28 cellular contexts compared by ENCODE assay signal in genomic region chr10:113272511-113272910, GRCh38.
DNase-seq lines count a peak whose midpoint lies in the region; ATAC-seq and TF ChIP-seq lines count a peak whose summit lies in the region.
"Had no signal": no experiment of that assay in that cellular context is flagged by ENCODE, and none has a peak within 500 bp of the region (broad histone marks: within the 10 kb centered on the region; RNA-seq: fewer than 3 reads in every experiment).

No MANE protein-coding gene starts in this region.

- H3K4me2 ChIP-seq in mesenchymal stem cell (ENCODE audit: low read length, poor library complexity, severe bottlenecking): no peak overlapping the region
- no peak overlapping the region for H3K4me2 ChIP-seq in H9 (ENCODE audit: insufficient read depth, insufficient read length, low read length)
- H3K4me2 ChIP-seq: A549 had no signal

- no peak overlapping the region for H3K4ac ChIP-seq in mesenchymal stem cell (ENCODE audit: low read depth in 1 of 2, low read length in 2 of 2)
- no peak overlapping the region for H3K4ac ChIP-seq in H9 (ENCODE audit: low read depth, low read length)

- no peak for TF ChIP-seq CTCF in CD14-positive monocyte (IDR thresholded peaks at IDR 0.05)
- TF ChIP-seq CTCF in esophagus squamous epithelium (IDR thresholded peaks at IDR 0.05): no peak
- TF ChIP-seq CTCF in H9 (conservative IDR thresholded peaks at IDR 0.05): no peak

- no peak overlapping the region for H2BK20ac ChIP-seq in H9 (ENCODE audit: low read depth, low read length, poor library complexity, severe bottlenecking)

- H3K4me3 Mint-ChIP-seq in CD14-positive monocyte: peak overlapping the region; percentile 67 to 89
- no peak overlapping the region for H3K4me3 Mint-ChIP-seq in H9
- H3K4me3 Mint-ChIP-seq: activated naive CD8-positive, alpha-beta T cell treated with anti-CD3 and anti-CD28 coated beads for 36 hours; activated T-cell treated with anti-CD3 and anti-CD28 coated beads, Interleukin-2, amount 50 U/mL, for 24 hours; CD8-positive, alpha-beta T cell; endodermal cell; natural killer cell; T-helper 1 cell treated with Interleukin-12 subunit alpha and Interleukin-12 subunit beta and Interleukin-4 antibody, amounts not matched to agents 30 μg/mL and 1 μg/mL, for 36 hours had no signal

- DNase-seq in CD14-positive monocyte (ENCODE audit: low spot score) (no peak), esophagus squamous epithelium (lab: John Stamatoyannopoulos, UW) (no peak), mesenchymal stem cell (no peak), H9 (no peak), NCI-H510A (lab: John Stamatoyannopoulos, UW) (no peak)
- DNase-seq in activated CD4-positive, alpha-beta T cell treated with anti-CD3 and anti-CD28 coated beads for 48 hours: no peak
- DNase-seq: activated CD4-positive, CD25-positive, alpha-beta regulatory T cell; activated effector memory CD4-positive, alpha-beta T cell treated with anti-CD3 and anti-CD28 coated beads, Interleukin-2, amount 50 U/mL, for 16 hours; activated naive CD8-positive, alpha-beta T cell treated with anti-CD3 and anti-CD28 coated beads for 36 hours; activated T-cell treated with anti-CD3 and anti-CD28 coated beads, Interleukin-2, amount 50 U/mL, for 24 hours; CD8-positive, alpha-beta T cell; endodermal cell; foreskin melanocyte; mucosa of descending colon; natural killer cell; NCI-H1048; NCI-H1694 treated with DMSO at 0.1 percent for 48 hours; NCI-H524; NK-92 treated with Interleukin-12 subunit alpha and Interleukin-12 subunit beta, amount 100 ng/mL, for 24 hours; PC-3; stimulated activated CD4-positive, alpha-beta T cell treated with anti-CD3 and anti-CD28 coated beads, Interleukin-2, amount 100 ng/mL, for 48 hours had no signal

- H3K4me1 Mint-ChIP-seq in CD14-positive monocyte (peaks cover 53% of the 10 kb centered on the region), H9 (peaks cover 17% of the 10 kb centered on the region in 2 experiments)
- H3K4me1 Mint-ChIP-seq: activated naive CD8-positive, alpha-beta T cell treated with anti-CD3 and anti-CD28 coated beads for 36 hours had no signal

- no peak overlapping the region for H2BK120ac ChIP-seq in mesenchymal stem cell (ENCODE audit: low read depth, low read length)
- no peak overlapping the region for H2BK120ac ChIP-seq in H9 (ENCODE audit: low read depth, low read length, poor library complexity, severe bottlenecking)

- H3K9ac ChIP-seq in mesenchymal stem cell (ENCODE audit: low read length) (peak overlapping the region; percentile 71), stomach smooth muscle (ENCODE audit: low read length in 2 of 2) (no peak overlapping the region), H9 (ENCODE audit: extremely low read depth, insufficient read length, low read length) (no peak overlapping the region)
- H3K9ac ChIP-seq: parathyroid adenoma had no signal

- H3K9me3 Mint-ChIP-seq in CD14-positive monocyte (peaks cover 9 to 27% (median 18%) of the 10 kb centered on the region in 7 donors), H9 (peaks cover 8 to 15% of the 10 kb centered on the region in 2 experiments)

- H3K36me3 Mint-ChIP-seq in CD14-positive monocyte (peaks cover 10 to 12% of the 10 kb centered on the region in 2 donors), H9 (ENCODE audit: insufficient read depth in 1 of 3, low read depth in 3 of 3) (peaks cover 0 to 11% (median 3%) of the 10 kb centered on the region in 3 experiments; a peak in 6 of 7 replicates)
- H3K36me3 Mint-ChIP-seq: CD8-positive, alpha-beta T cell had no signal

- H3K23me2 ChIP-seq in H9 (ENCODE audit: insufficient read length, low read depth, low read length, poor library complexity, severe bottlenecking): no peaks in the 10 kb centered on the region

- H3K27ac Mint-ChIP-seq in CD14-positive monocyte (peak overlapping the region; percentile 89 to 96 (median 93)), H9 (no peak overlapping the region; a peak in 1 of 7 replicates)
- H3K27ac Mint-ChIP-seq: activated naive CD8-positive, alpha-beta T cell treated with anti-CD3 and anti-CD28 coated beads for 36 hours; activated T-cell treated with anti-CD3 and anti-CD28 coated beads, Interleukin-2, amount 50 U/mL, for 24 hours; CD8-positive, alpha-beta T cell; endodermal cell; natural killer cell; T-helper 1 cell treated with Interleukin-12 subunit alpha and Interleukin-12 subunit beta and Interleukin-4 antibody, amounts not matched to agents 30 μg/mL and 1 μg/mL, for 36 hours had no signal

- no peaks in the 10 kb centered on the region for H3K27me3 ChIP-seq in esophagus squamous epithelium
- H3K27me3 ChIP-seq in mesenchymal stem cell (ENCODE audit: control insufficient read depth in 1 of 2, insufficient read depth in 1 of 2, low read length in 2 of 2): no peaks in the 10 kb centered on the region
- no peaks in the 10 kb centered on the region for H3K27me3 ChIP-seq in stomach smooth muscle (ENCODE audit: control insufficient read depth in 1 of 2, insufficient read depth in 2 of 2, low read length in 2 of 2)
- H3K27me3 ChIP-seq in H9 (ENCODE audit: insufficient read depth, low read length): no peaks in the 10 kb centered on the region

- H2AK5ac ChIP-seq in mesenchymal stem cell (ENCODE audit: low read length, severe bottlenecking): peak overlapping the region; percentile 18
- H2AK5ac ChIP-seq in H9 (ENCODE audit: insufficient read length, low read length): no peak overlapping the region

- H3K18ac ChIP-seq in mesenchymal stem cell (ENCODE audit: low read depth in 1 of 2, low read length in 2 of 2) (no peak overlapping the region), H9 (ENCODE audit: insufficient read length, low read depth, low read length) (no peak overlapping the region)

- no peak overlapping the region for H3K4me3 ChIP-seq in esophagus squamous epithelium
- H3K4me3 ChIP-seq in mesenchymal stem cell (ENCODE audit: insufficient read depth in 1 of 2, low read depth in 1 of 2, low read length in 2 of 2): no peak overlapping the region
- no peak overlapping the region for H3K4me3 ChIP-seq in stomach smooth muscle (ENCODE audit: low read length in 2 of 2)
- H3K4me3 ChIP-seq: A549, lung, mucosa of descending colon had no signal

- H2BK15ac ChIP-seq in mesenchymal stem cell (ENCODE audit: low read depth, poor library complexity, severe bottlenecking) (no peak overlapping the region), H9 (ENCODE audit: low read depth, low read length) (no peak overlapping the region)

- H3K79me1 ChIP-seq in mesenchymal stem cell (replicated peaks; ENCODE audit: low read length, poor library complexity, severe bottlenecking): no peaks in the 10 kb centered on the region
- no peaks in the 10 kb centered on the region for H3K79me1 ChIP-seq in H9 (ENCODE audit: insufficient read depth, low read depth, low read length, poor library complexity, severe bottlenecking)

- no peak overlapping the region for H3K56ac ChIP-seq in H9 (ENCODE audit: insufficient read length, low read depth, low read length)

- no peak overlapping the region for H3T11ph ChIP-seq in H9 (ENCODE audit: low read length)

- peaks cover 0 to 35% (median 11%) of the 10 kb centered on the region in 3 donors for H3K4me1 ChIP-seq in esophagus squamous epithelium
- H3K4me1 ChIP-seq in mesenchymal stem cell (ENCODE audit: control insufficient read depth, insufficient read depth, low read depth, low read length): peaks cover 16% of the 10 kb centered on the region
- peaks cover 17% of the 10 kb centered on the region for H3K4me1 ChIP-seq in stomach smooth muscle (ENCODE audit: control insufficient read depth, insufficient read depth, low read length)
- H3K4me1 ChIP-seq in H9 (ENCODE audit: insufficient read depth, low read length): no peaks in the 10 kb centered on the region
- H3K4me1 ChIP-seq: A549, parathyroid adenoma had no signal

- H4K20me1 ChIP-seq in H9 (ENCODE audit: control insufficient read depth, insufficient read depth, insufficient read length): no peaks in the 10 kb centered on the region

- H4K91ac ChIP-seq in mesenchymal stem cell (ENCODE audit: low read length) (no peak overlapping the region), H9 (ENCODE audit: insufficient read length, low read depth, low read length) (no peak overlapping the region)

- no peaks in the 10 kb centered on the region; the same call in 1 of the 2 replicates for H3K79me2 ChIP-seq in H9 (ENCODE audit: insufficient read depth, low read length)
- H3K79me2 ChIP-seq: parathyroid adenoma had no signal

- 79 to 80% methylated on average over 5 of the region's 5 CpGs for WGBS in esophagus squamous epithelium, 2 donors
- 74% methylated on average over 5 of the region's 5 CpGs for WGBS in mesenchymal stem cell
- no CpG with 5 or more reads among the region's 5 CpGs for WGBS in H9 (ENCODE audit: extremely low coverage, insufficient read length, low lambda C conversion rate)

- intact Hi-C loops in CD14-positive monocyte (cut with micrococcal nuclease): loop anchor here (5.0 to 10.0 kb wide), 3 partner anchors 52 to 112 kb away; no protein-coding TSS in a partner anchor
- intact Hi-C loops in esophagus squamous epithelium (cut with DNase I): no loop called here

- no peak overlapping the region for H4K5ac ChIP-seq in H9 (ENCODE audit: insufficient read length, low read depth, low read length)

- H4K8ac ChIP-seq in mesenchymal stem cell (ENCODE audit: low read length) (peak overlapping the region; percentile 73), H9 (replicated peaks; ENCODE audit: insufficient read length, low read depth, low read length) (no peak overlapping the region)

- H3K23ac ChIP-seq in mesenchymal stem cell (ENCODE audit: low read length in 2 of 2) (no peak overlapping the region), H9 (ENCODE audit: insufficient read length, low read depth, low read length) (no peak overlapping the region)

- H2BK12ac ChIP-seq in mesenchymal stem cell (ENCODE audit: low read length in 2 of 2): no peak overlapping the region
- H2BK12ac ChIP-seq in H9 (ENCODE audit: insufficient read length, low read depth, low read length): no peak overlapping the region

- H2AFZ ChIP-seq in mesenchymal stem cell (ENCODE audit: low read depth, low read length): no peak overlapping the region
- no peak overlapping the region for H2AFZ ChIP-seq in H9 (ENCODE audit: low read length)
- H2AFZ ChIP-seq: parathyroid adenoma had no signal

- no peak for ATAC-seq in HG03354 (IDR thresholded peaks at IDR 0.05; ENCODE audit: poor library complexity, severe bottlenecking, unreplicated experiment)
- ATAC-seq: CD8-positive, alpha-beta T cell; natural killer cell; PC-3; SK-N-SH treated with all-trans-retinoic acid at 6 μM for 48 hours had no signal

- H3K27me3 Mint-ChIP-seq in CD14-positive monocyte (ENCODE audit: low read depth in 3 of 3) (no peaks in the 10 kb centered on the region), H9 (ENCODE audit: low read depth) (peaks cover 4% of the 10 kb centered on the region)
- H3K27me3 Mint-ChIP-seq: activated naive CD8-positive, alpha-beta T cell treated with anti-CD3 and anti-CD28 coated beads for 36 hours had no signal

- H2BK5ac ChIP-seq in mesenchymal stem cell (ENCODE audit: low read depth, low read length, poor library complexity, severe bottlenecking): no peak overlapping the region
- H2BK5ac ChIP-seq in H9 (ENCODE audit: insufficient read length, low read length): no peak overlapping the region

- H3K9me3 ChIP-seq in esophagus squamous epithelium: no peaks in the 10 kb centered on the region
- H3K9me3 ChIP-seq in mesenchymal stem cell (ENCODE audit: control insufficient read depth, low read length): peaks cover 23% of the 10 kb centered on the region
- peaks cover 7 to 8% of the 10 kb centered on the region in 2 donors for H3K9me3 ChIP-seq in stomach smooth muscle (ENCODE audit: control insufficient read depth in 2 of 2, low read length in 2 of 2)
- no peaks in the 10 kb centered on the region for H3K9me3 ChIP-seq in H9 (ENCODE audit: control insufficient read depth, low read depth, low read length)
- H3K9me3 ChIP-seq: mucosa of descending colon had no signal

- H3K14ac ChIP-seq in mesenchymal stem cell (ENCODE audit: low read length in 2 of 2) (no peak overlapping the region), H9 (ENCODE audit: insufficient read depth, low read length) (no peak overlapping the region)

- TF ChIP-seq POLR2A in esophagus squamous epithelium (IDR thresholded peaks at IDR 0.05): no peak

- H3K27ac ChIP-seq in esophagus squamous epithelium (peak overlapping the region in 3 of 4 donors; percentile 44 to 80 (median 70)), mesenchymal stem cell (ENCODE audit: low read length, poor library complexity, severe bottlenecking) (no peak overlapping the region), stomach smooth muscle (ENCODE audit: low read length) (peak overlapping the region; percentile 37), H9 (ENCODE audit: insufficient read length, low read depth, low read length) (no peak overlapping the region)
- H3K27ac ChIP-seq: A549, parathyroid adenoma had no signal

- H3K36me3 ChIP-seq in esophagus squamous epithelium (no peaks in the 10 kb centered on the region), mesenchymal stem cell (ENCODE audit: control insufficient read depth in 1 of 2, insufficient read depth in 2 of 2, low read depth in 1 of 2, low read length in 2 of 2) (no peaks in the 10 kb centered on the region), stomach smooth muscle (ENCODE audit: control insufficient read depth in 2 of 2, insufficient read depth in 2 of 2, low read length in 2 of 2) (no peaks in the 10 kb centered on the region)

Comparison
In these comparisons a context has a peak if more than half of its experiments do, and no peak if none do; other contexts are left out.
1. H3K27ac Mint-ChIP-seq: peak in CD14-positive monocyte (7 of 7); none in H9 (0 of 3).
2. H3K4me3 Mint-ChIP-seq: peak in CD14-positive monocyte (2 of 2); none in H9 (0 of 2).
3. H3K27ac ChIP-seq: peak in esophagus squamous epithelium (3 of 4) and stomach smooth muscle (single experiment); none in mesenchymal stem cell (single experiment) and H9 (single experiment).